In genomic region chr18:10663750-10664149, GRCh38 we compare ENCODE assay signal across 39 cellular contexts.
"Had no signal": no experiment of that assay in that cellular context is flagged by ENCODE, and none has a peak within 500 bp of the region (broad histone marks: within the 10 kb centered on the region; RNA-seq: fewer than 3 reads in every experiment).

No MANE protein-coding gene starts in this region.

- H3K9me3 ChIP-seq: adrenal gland, ascending aorta, body of pancreas, breast epithelium had no signal

- DNase-seq: activated effector memory CD4-positive, alpha-beta T cell treated with anti-CD3 and anti-CD28 coated beads, Interleukin-2, amount 50 U/mL, for 16 hours; activated effector memory CD4-positive, alpha-beta T cell treated with Interleukin-2 at 50 U/mL for 16 hours; activated gamma-delta T cell; activated gamma-delta T cell treated with Interleukin-2 at 50 U/mL for 16 hours; activated naive CD4-positive, alpha-beta T cell; activated naive CD4-positive, alpha-beta T cell treated with anti-CD3 and anti-CD28 coated beads for 36 hours; activated naive CD4-positive, alpha-beta T cell treated with anti-CD3 and anti-CD28 coated beads, Interleukin-2, amount 10 ng/mL, durations not matched to agents 7 days and 5 days; activated naive CD4-positive, alpha-beta T cell treated with anti-CD3 and anti-CD28 coated beads, Interleukin-2, amount 50 U/mL, for 16 hours; activated naive CD4-positive, alpha-beta T cell treated with Interleukin-2 at 50 U/mL for 16 hours; activated naive CD8-positive, alpha-beta T cell treated with anti-CD3 and anti-CD28 coated beads for 36 hours; activated naive CD8-positive, alpha-beta T cell treated with anti-CD3 and anti-CD28 coated beads, Interleukin-2, amount 10 ng/mL, durations not matched to agents 7 days and 5 days; activated naive CD8-positive, alpha-beta T cell treated with anti-CD3 and anti-CD28 coated beads, Interleukin-2, amount 50 U/mL, for 24 hours; activated T-cell treated with anti-CD3 and anti-CD28 coated beads, Interleukin-2, amount 50 U/mL, for 1 hour; activated T-cell treated with anti-CD3 and anti-CD28 coated beads, Interleukin-2, amount 50 U/mL, for 24 hours; activated T-cell treated with anti-CD3 and anti-CD28 coated beads, Interleukin-2, amount 50 U/mL, for 4 hours; activated T-cell treated with anti-CD3 and anti-CD28 coated beads, Interleukin-2, amount 50 U/mL, for 48 hours; activated T-cell treated with anti-CD3 and anti-CD28 coated beads, Interleukin-2, amount 50 U/mL, for 72 hours; adrenal gland; amniotic stem cell; amygdala; anterior cingulate cortex; aorta; body of pancreas; brain microvascular endothelial cell; central memory CD4-positive, alpha-beta T cell; cerebellar nuclear complex had no signal

- H3K9me3 Mint-ChIP-seq: activated naive CD4-positive, alpha-beta T cell treated with anti-CD3 and anti-CD28 coated beads for 36 hours; activated naive CD4-positive, alpha-beta T cell treated with anti-CD3 and anti-CD28 coated beads, Interleukin-2, amount 10 ng/mL, durations not matched to agents 7 days and 5 days; activated naive CD4-positive, alpha-beta T cell treated with anti-CD3 and anti-CD28 coated beads, Interleukin-2, amount 50 U/mL, for 24 hours; activated naive CD4-positive, alpha-beta T cell treated with anti-CD3 and anti-CD28 coated beads, Interleukin-2, amount 50 U/mL, for 72 hours; activated naive CD8-positive, alpha-beta T cell treated with anti-CD3 and anti-CD28 coated beads for 36 hours; activated naive CD8-positive, alpha-beta T cell treated with anti-CD3 and anti-CD28 coated beads, Interleukin-2, amount 10 ng/mL, durations not matched to agents 7 days and 5 days; activated naive CD8-positive, alpha-beta T cell treated with anti-CD3 and anti-CD28 coated beads, Interleukin-2, amount 50 U/mL, for 24 hours; activated T-cell treated with anti-CD3 and anti-CD28 coated beads, Interleukin-2, amount 50 U/mL, for 24 hours; activated T-cell treated with anti-CD3 and anti-CD28 coated beads, Interleukin-2, amount 50 U/mL, for 4 hours; activated T-cell treated with anti-CD3 and anti-CD28 coated beads, Interleukin-2, amount 50 U/mL, for 72 hours; activated T-helper 1 cell treated with anti-CD3 and anti-CD28 coated beads, Interleukin-12 subunit alpha, Interleukin-12 subunit beta, Interleukin-2, Interleukin-4 antibody, amounts not matched to agents 30 ng/mL and 10 ng/mL and 1 ng/mL, durations not matched to agents 14 hours and 24 hours and 36 hours; activated T-helper 17 cell treated with anti-CD3 and anti-CD28 coated beads, Interleukin-2, amount 50 U/mL, for 72 hours; activated T-helper 2 cell treated with anti-CD3 and anti-CD28 coated beads, Interferon-gamma antibody, Interleukin-2, Interleukin-4, amounts not matched to agents 10 μg/mL and 5 μg/mL and 100 μg/mL, durations not matched to agents 14 hours and 24 hours and 36 hours; central memory CD8-positive, alpha-beta T cell had no signal

- H3K27ac Mint-ChIP-seq: activated naive CD4-positive, alpha-beta T cell treated with anti-CD3 and anti-CD28 coated beads for 36 hours; activated naive CD4-positive, alpha-beta T cell treated with anti-CD3 and anti-CD28 coated beads, Interleukin-2, amount 10 ng/mL, durations not matched to agents 7 days and 5 days; activated naive CD4-positive, alpha-beta T cell treated with anti-CD3 and anti-CD28 coated beads, Interleukin-2, amount 50 U/mL, for 24 hours; activated naive CD4-positive, alpha-beta T cell treated with anti-CD3 and anti-CD28 coated beads, Interleukin-2, amount 50 U/mL, for 72 hours; activated naive CD8-positive, alpha-beta T cell; activated naive CD8-positive, alpha-beta T cell treated with anti-CD3 and anti-CD28 coated beads for 36 hours; activated naive CD8-positive, alpha-beta T cell treated with anti-CD3 and anti-CD28 coated beads, Interleukin-2, amount 10 ng/mL, durations not matched to agents 7 days and 5 days; activated naive CD8-positive, alpha-beta T cell treated with anti-CD3 and anti-CD28 coated beads, Interleukin-2, amount 50 U/mL, for 24 hours; activated T-cell treated with anti-CD3 and anti-CD28 coated beads, Interleukin-2, amount 50 U/mL, for 24 hours; activated T-cell treated with anti-CD3 and anti-CD28 coated beads, Interleukin-2, amount 50 U/mL, for 72 hours; activated T-helper 1 cell treated with anti-CD3 and anti-CD28 coated beads, Interleukin-12 subunit alpha, Interleukin-12 subunit beta, Interleukin-2, Interleukin-4 antibody, amounts not matched to agents 30 ng/mL and 10 ng/mL and 1 ng/mL, durations not matched to agents 14 hours and 24 hours and 36 hours; activated T-helper 17 cell treated with anti-CD3 and anti-CD28 coated beads, Interleukin-2, amount 50 U/mL, for 72 hours; activated T-helper 2 cell treated with anti-CD3 and anti-CD28 coated beads, Interferon-gamma antibody, Interleukin-2, Interleukin-4, amounts not matched to agents 10 μg/mL and 5 μg/mL and 100 μg/mL, durations not matched to agents 14 hours and 24 hours and 36 hours; brain had no signal

- H3K4me1 Mint-ChIP-seq: activated naive CD4-positive, alpha-beta T cell treated with anti-CD3 and anti-CD28 coated beads, Interleukin-2, amount 10 ng/mL, durations not matched to agents 7 days and 5 days; activated naive CD4-positive, alpha-beta T cell treated with anti-CD3 and anti-CD28 coated beads, Interleukin-2, amount 50 U/mL, for 24 hours; activated naive CD8-positive, alpha-beta T cell treated with anti-CD3 and anti-CD28 coated beads, Interleukin-2, amount 50 U/mL, for 24 hours; activated T-helper 17 cell treated with anti-CD3 and anti-CD28 coated beads, Interleukin-2, amount 50 U/mL, for 72 hours; central memory CD8-positive, alpha-beta T cell had no signal

- H3K4me1 ChIP-seq: adrenal gland, ascending aorta, breast epithelium had no signal

- H3K36me3 Mint-ChIP-seq: activated naive CD4-positive, alpha-beta T cell treated with anti-CD3 and anti-CD28 coated beads, Interleukin-2, amount 10 ng/mL, durations not matched to agents 7 days and 5 days; activated naive CD4-positive, alpha-beta T cell treated with anti-CD3 and anti-CD28 coated beads, Interleukin-2, amount 50 U/mL, for 24 hours; activated naive CD4-positive, alpha-beta T cell treated with anti-CD3 and anti-CD28 coated beads, Interleukin-2, amount 50 U/mL, for 72 hours; activated naive CD8-positive, alpha-beta T cell; activated naive CD8-positive, alpha-beta T cell treated with anti-CD3 and anti-CD28 coated beads for 36 hours; activated naive CD8-positive, alpha-beta T cell treated with anti-CD3 and anti-CD28 coated beads, Interleukin-2, amount 10 ng/mL, durations not matched to agents 7 days and 5 days; brain had no signal

- H3K36me3 ChIP-seq: adrenal gland, ascending aorta, brain microvascular endothelial cell, breast epithelium, cardiac muscle cell had no signal

- H3K27me3 ChIP-seq: adrenal gland, ascending aorta, body of pancreas, brain microvascular endothelial cell, breast epithelium, cardiac muscle cell had no signal

- H3K4me3 ChIP-seq: adrenal gland, ascending aorta, body of pancreas, breast epithelium, cardiac muscle cell had no signal

- H3K27ac ChIP-seq: adrenal gland, ascending aorta, body of pancreas, brain microvascular endothelial cell, breast epithelium, cardiac muscle cell had no signal

- H3K4me3 Mint-ChIP-seq: activated naive CD4-positive, alpha-beta T cell treated with anti-CD3 and anti-CD28 coated beads for 36 hours; activated naive CD4-positive, alpha-beta T cell treated with anti-CD3 and anti-CD28 coated beads, Interleukin-2, amount 10 ng/mL, durations not matched to agents 7 days and 5 days; activated naive CD4-positive, alpha-beta T cell treated with anti-CD3 and anti-CD28 coated beads, Interleukin-2, amount 50 U/mL, for 24 hours; activated naive CD8-positive, alpha-beta T cell; activated naive CD8-positive, alpha-beta T cell treated with anti-CD3 and anti-CD28 coated beads for 36 hours; activated naive CD8-positive, alpha-beta T cell treated with anti-CD3 and anti-CD28 coated beads, Interleukin-2, amount 10 ng/mL, durations not matched to agents 7 days and 5 days; activated naive CD8-positive, alpha-beta T cell treated with anti-CD3 and anti-CD28 coated beads, Interleukin-2, amount 50 U/mL, for 24 hours; activated T-cell treated with anti-CD3 and anti-CD28 coated beads, Interleukin-2, amount 50 U/mL, for 24 hours; activated T-cell treated with anti-CD3 and anti-CD28 coated beads, Interleukin-2, amount 50 U/mL, for 4 hours; activated T-cell treated with anti-CD3 and anti-CD28 coated beads, Interleukin-2, amount 50 U/mL, for 72 hours; activated T-helper 1 cell treated with anti-CD3 and anti-CD28 coated beads, Interleukin-12 subunit alpha, Interleukin-12 subunit beta, Interleukin-2, Interleukin-4 antibody, amounts not matched to agents 30 ng/mL and 10 ng/mL and 1 ng/mL, durations not matched to agents 14 hours and 24 hours and 36 hours; activated T-helper 17 cell treated with anti-CD3 and anti-CD28 coated beads, Interleukin-2, amount 50 U/mL, for 72 hours; brain; central memory CD8-positive, alpha-beta T cell had no signal

- FAIRE-seq: astrocyte, bronchial epithelial cell had no signal
